Comparison of ENCODE assay signal across 11 cellular contexts in the genomic region with DNA sequence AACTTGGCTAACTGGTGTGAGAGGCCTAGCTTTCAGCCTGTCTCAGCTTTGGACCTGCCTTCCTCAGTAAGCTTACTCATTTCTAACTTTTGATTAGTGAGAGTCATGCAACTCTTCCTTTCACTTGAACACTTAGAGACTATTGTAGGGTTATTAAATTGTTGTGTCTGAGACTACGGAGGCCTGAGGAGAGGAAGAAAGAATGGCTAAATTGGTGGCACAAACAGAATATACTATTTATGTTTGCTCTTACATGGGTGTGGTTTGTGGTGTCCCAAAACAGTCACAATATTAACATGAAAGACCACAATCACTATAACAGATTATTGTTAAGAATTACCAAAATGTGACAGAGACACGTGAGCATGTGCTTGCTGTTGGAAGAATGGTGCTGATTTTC.
DNase-seq lines count a peak whose midpoint lies in the region; ATAC-seq and TF ChIP-seq lines count a peak whose summit lies in the region.
"Had no signal": no experiment of that assay in that cellular context is flagged by ENCODE, and none has a peak within 500 bp of the region (broad histone marks: within the 10 kb centered on the region; RNA-seq: fewer than 3 reads in every experiment).

No MANE protein-coding gene starts in this region.

- POLR2A ChIA-PET in HEK293 (lab: Yijun Ruan, JAX) = interaction anchor here (0.6 kb wide), 1 partner anchor 76 kb away, joined by 9 read pairs; no protein-coding TSS in a partner anchor

- H3K4me1 ChIP-seq in cardiac muscle cell (ENCODE audit: low read depth) = no peaks in the 10 kb centered on the region
- H3K4me1 ChIP-seq in heart left ventricle = peaks cover 0 to 3% (median 0%) of the 10 kb centered on the region in 12 donors
- H3K4me1 ChIP-seq in HEK293 (ENCODE audit: control insufficient read depth, insufficient read depth, low read length) = no peaks in the 10 kb centered on the region
- no peaks in the 10 kb centered on the region for H3K4me1 ChIP-seq in SJCRH30

- H3K9me3 ChIP-seq in cardiac muscle cell (ENCODE audit: low read depth) (no peaks in the 10 kb centered on the region), heart left ventricle (no peaks in the 10 kb centered on the region), HEK293 (ENCODE audit: control insufficient read depth, insufficient read depth, low read depth, low read length) (no peaks in the 10 kb centered on the region), SJCRH30 (replicated peaks) (peaks cover 2% of the 10 kb centered on the region; the same call in 1 of the 2 replicates)

- no peak for TF ChIP-seq CTCF in cardiac muscle cell (IDR thresholded peaks at IDR 0.05; ENCODE audit: low read depth, low read length)
- no peak for TF ChIP-seq CTCF in heart left ventricle (IDR thresholded peaks at IDR 0.05)
- no peak for TF ChIP-seq CTCF in HEK293 (tag by site-specific recombination; IDR thresholded peaks at IDR 0.05)

- H3K4me3 ChIP-seq in cardiac muscle cell = no peak overlapping the region
- no peak overlapping the region for H3K4me3 ChIP-seq in heart left ventricle
- H3K4me3 ChIP-seq in HEK293 (ENCODE audit: low read depth, low read length) = no peak overlapping the region
- H3K4me3 ChIP-seq in SJCRH30 = no peak overlapping the region

- TF ChIP-seq POLR2A in heart left ventricle (IDR thresholded peaks at IDR 0.05) = no peak

- intact Hi-C loops in heart left ventricle (cut with DNase I) = loop anchor here in 1 of 10 donors (10.0 kb wide), 1 partner anchor 77 kb away; a partner anchor contains a TSS

- H3K36me3 ChIP-seq in cardiac muscle cell (peaks cover 82% of the 10 kb centered on the region), heart left ventricle (peaks cover 0 to 70% (median 37%) of the 10 kb centered on the region in 9 donors), HEK293 (ENCODE audit: control insufficient read depth in 2 of 2, insufficient read depth in 1 of 2, low read length in 2 of 2) (peaks cover 0 to 77% of the 10 kb centered on the region in 2 experiments; a peak in 1 of 3 replicates), SJCRH30 (peaks cover 43% of the 10 kb centered on the region)

- H3K27me3 ChIP-seq in cardiac muscle cell (no peaks in the 10 kb centered on the region), heart left ventricle (no peaks in the 10 kb centered on the region), SJCRH30 (no peaks in the 10 kb centered on the region)

- 92 to 98% (median 94%) methylated on average over 2 of the region's 2 CpGs for WGBS in heart left ventricle, 4 donors

- no peak for DNase-seq in cardiac muscle cell (ENCODE audit: low read depth in 1 of 2, low spot score in 1 of 2)
- no peak for DNase-seq in heart left ventricle
- no peak for DNase-seq in SJCRH30
- DNase-seq in GM19240 (ENCODE audit: insufficient read length, low spot score) = no peak
- DNase-seq in stimulated activated CD4-positive, alpha-beta T cell treated with anti-CD3 and anti-CD28 coated beads, Interleukin-4, amount 100 ng/mL, for 4 hours = no peak
- no peak for DNase-seq in caudate nucleus (lab: John Stamatoyannopoulos, UW)
- DNase-seq: activated CD4-positive, CD25-positive, alpha-beta regulatory T cell treated with anti-CD3 and anti-CD28 coated beads, Interleukin-2, amount 50 U/mL, for 72 hours; NCI-H1436; nephron progenitor cell had no signal

- CTCF ChIA-PET in HEK293 (lab: Yijun Ruan, JAX) = no interaction called here

- no peak for ATAC-seq in heart left ventricle
- ATAC-seq in HG03354 (IDR thresholded peaks at IDR 0.05; ENCODE audit: poor library complexity, severe bottlenecking, unreplicated experiment) = peak; percentile 87

- peak overlapping the region; percentile 65 for H3K27ac ChIP-seq in cardiac muscle cell
- no peak overlapping the region for H3K27ac ChIP-seq in heart left ventricle
- no peak overlapping the region for H3K27ac ChIP-seq in HEK293 (ENCODE audit: extremely low read depth, low read depth, low read length)
- no peak overlapping the region for H3K27ac ChIP-seq in SJCRH30
- H3K27ac ChIP-seq in caudate nucleus (ENCODE audit: low read depth, low read length) = no peak overlapping the region

TF ChIP-seq in HEK293, 187 proteins besides CTCF, POLR2A, EP300 and RAD21:
- peak; percentile 94 for TF ChIP-seq PRDM1 (tag by site-specific recombination; IDR thresholded peaks at IDR 0.05)
- TF ChIP-seq GLI4 (tag by site-specific recombination; IDR thresholded peaks at IDR 0.05) = no peak
- TF ChIP-seq, protein P1, sequence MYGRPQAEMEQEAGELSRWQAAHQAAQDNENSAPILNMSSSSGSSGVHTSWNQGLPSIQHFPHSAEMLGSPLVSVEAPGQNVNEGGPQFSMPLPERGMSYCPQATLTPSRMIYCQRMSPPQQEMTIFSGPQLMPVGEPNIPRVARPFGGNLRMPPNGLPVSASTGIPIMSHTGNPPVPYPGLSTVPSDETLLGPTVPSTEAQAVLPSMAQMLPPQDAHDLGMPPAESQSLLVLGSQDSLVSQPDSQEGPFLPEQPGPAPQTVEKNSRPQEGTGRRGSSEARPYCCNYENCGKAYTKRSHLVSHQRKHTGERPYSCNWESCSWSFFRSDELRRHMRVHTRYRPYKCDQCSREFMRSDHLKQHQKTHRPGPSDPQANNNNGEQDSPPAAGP (tag by site-specific recombination; IDR thresholded peaks at IDR 0.05) = no peak
- TF ChIP-seq ZNF37A (tag by site-specific recombination; IDR thresholded peaks at IDR 0.05) = no peak
TF ChIP-seq in HEK293: peak in this region for 1.
